Comparison of ENCODE assay signal across 1 cellular context in the genomic region with DNA sequence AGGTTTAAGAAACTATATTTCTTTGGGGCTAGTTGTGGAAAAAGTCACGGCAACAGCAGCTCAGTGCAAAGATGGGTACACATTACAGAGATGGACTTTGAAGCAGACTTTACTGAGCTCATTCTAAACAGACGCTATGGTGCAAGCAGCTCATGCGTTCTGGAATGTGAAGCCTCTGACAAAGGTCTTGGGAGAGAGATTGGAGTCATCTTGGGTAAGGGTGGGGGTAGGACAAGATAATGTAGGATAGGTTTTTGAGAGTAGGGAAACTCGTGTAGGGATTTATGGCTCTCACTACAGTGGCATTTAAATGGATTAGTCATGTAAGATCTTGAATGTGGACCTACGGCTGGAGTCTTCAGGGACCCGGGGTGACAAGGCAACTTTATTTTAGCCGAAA.
TF ChIP-seq lines count a peak whose summit lies in the region.

No MANE protein-coding gene starts in this region.

TF ChIP-seq in IMR-90, 13 proteins besides CTCF, POLR2A, EP300 and RAD21 (continued from another document):
- TF ChIP-seq, protein P1, sequence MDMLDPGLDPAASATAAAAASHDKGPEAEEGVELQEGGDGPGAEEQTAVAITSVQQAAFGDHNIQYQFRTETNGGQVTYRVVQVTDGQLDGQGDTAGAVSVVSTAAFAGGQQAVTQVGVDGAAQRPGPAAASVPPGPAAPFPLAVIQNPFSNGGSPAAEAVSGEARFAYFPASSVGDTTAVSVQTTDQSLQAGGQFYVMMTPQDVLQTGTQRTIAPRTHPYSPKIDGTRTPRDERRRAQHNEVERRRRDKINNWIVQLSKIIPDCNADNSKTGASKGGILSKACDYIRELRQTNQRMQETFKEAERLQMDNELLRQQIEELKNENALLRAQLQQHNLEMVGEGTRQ (IDR thresholded peaks at IDR 0.05; ENCODE audit: low read depth, low read length): no peak
- peak; percentile 31 for TF ChIP-seq RCOR1 (IDR thresholded peaks at IDR 0.05; ENCODE audit: insufficient replicate concordance, low read length)
